Comparison of ENCODE assay signal across 8 cellular contexts in genomic region chr11:559712-560304, GRCh38. TPM values are rescaled to one million over a fixed set of nuclear protein-coding genes. Genes with fewer than 3 reads are reported as not detected.
A peak's percentile ranks its signal among the peaks of the same experiment; 100 is the strongest.
DNase-seq lines count a peak whose midpoint lies in the region; ATAC-seq and TF ChIP-seq lines count a peak whose summit lies in the region.

No MANE protein-coding gene starts in this region.

- WGBS in esophagus squamous epithelium, 2 donors: 74% methylated on average over 10 to 13 of the region's 18 CpGs
- 79 to 84% (median 81%) methylated on average over 18 of the region's 18 CpGs for WGBS in psoas muscle, 3 donors

- intact Hi-C loops in esophagus squamous epithelium (cut with DNase I) (loop anchor here (5.0 kb wide), 1 partner anchor 162 kb away; no protein-coding TSS in a partner anchor), psoas muscle (cut with DNase I) (no loop called here)

- H3K9me3 ChIP-seq in esophagus squamous epithelium (no peaks in the 10 kb centered on the region), psoas muscle (no peaks in the 10 kb centered on the region)

- CTCF ChIA-PET in RWPE1 (lab: Yijun Ruan, JAX): no interaction called here

- TF ChIP-seq POLR2A in esophagus squamous epithelium (IDR thresholded peaks at IDR 0.05): no peak

- H3K4me1 ChIP-seq in esophagus squamous epithelium (peaks cover 23 to 69% (median 39%) of the 10 kb centered on the region in 3 donors), psoas muscle (peaks cover 11% of the 10 kb centered on the region)

- ATAC-seq in psoas muscle (peak in 2 of 4 donors; percentile 3 to 19), omental fat pad (ENCODE audit: low FRiP score) (no peak)

- no peak for DNase-seq in GM12865 (ENCODE audit: low read depth)
- DNase-seq in RWPE1 (ENCODE audit: low spot score): no peak
- DNase-seq in esophagus squamous epithelium (lab: John Stamatoyannopoulos, UW): no peak
- DNase-seq in psoas muscle: no peak
- no peak for DNase-seq in epidermal melanocyte (ENCODE audit: insufficient read length, low spot score)
- DNase-seq in omental fat pad (ENCODE audit: low spot score): no peak
- no peak for DNase-seq in GM13976 (ENCODE audit: low spot score)
- no peak for DNase-seq in NCI-H2171 (lab: John Stamatoyannopoulos, UW)

- in situ Hi-C loops in GM13976 (cut with MboI; ENCODE audit: low sequenced_read_pairs, unreplicated experiment): loop anchor here (10.0 kb wide), 1 partner anchor 165 kb away; no protein-coding TSS in a partner anchor

- H3K27ac ChIP-seq in RWPE1: peak overlapping the region; percentile 89
- peak overlapping the region; percentile 87 to 98 (median 94) for H3K27ac ChIP-seq in esophagus squamous epithelium
- no peak overlapping the region for H3K27ac ChIP-seq in psoas muscle

- H3K4me3 ChIP-seq in GM12865 (ENCODE audit: low read depth, low read length) (peak overlapping the region; percentile 66), esophagus squamous epithelium (peak overlapping the region; percentile 76 to 96 (median 92)), psoas muscle (peak overlapping the region; percentile 82)

- H3K36me3 ChIP-seq in esophagus squamous epithelium (peaks cover 0 to 22% (median 0%) of the 10 kb centered on the region in 3 donors), psoas muscle (ENCODE audit: insufficient read depth in 1 of 2, low read depth in 1 of 2) (no peaks in the 10 kb centered on the region)

- no peak for TF ChIP-seq CTCF in GM12865 (IDR thresholded peaks at IDR 0.05; ENCODE audit: insufficient read depth, low read depth, low read length, missing control alignments)
- no peak for TF ChIP-seq CTCF in RWPE1 (conservative IDR thresholded peaks at IDR 0.05; ENCODE audit: low read depth)
- no peak for TF ChIP-seq CTCF in esophagus squamous epithelium (IDR thresholded peaks at IDR 0.05)
- no peak for TF ChIP-seq CTCF in psoas muscle (IDR thresholded peaks at IDR 0.05)
- no peak for TF ChIP-seq CTCF in omental fat pad (IDR thresholded peaks at IDR 0.05)
- TF ChIP-seq CTCF in GM13976 (IDR thresholded peaks at IDR 0.05; ENCODE audit: borderline replicate concordance, control extremely low read depth, extremely low read depth, insufficient read depth, missing control alignments): no peak

- POLR2A ChIA-PET in RWPE1 (lab: Yijun Ruan, JAX; ENCODE audit: low non-redundant PET): interaction anchor here (1.0 kb wide), 1 partner anchor 16 kb away, joined by 3 read pairs; the partner anchor contains the start of gene PHRF1

- peaks cover 0 to 47% (median 3%) of the 10 kb centered on the region in 4 donors for H3K27me3 ChIP-seq in esophagus squamous epithelium
- H3K27me3 ChIP-seq in psoas muscle (ENCODE audit: insufficient read depth in 3 of 3, low read length in 2 of 3): peaks cover 0 to 30% (median 24%) of the 10 kb centered on the region in 3 donors

RNA-seq across cellular contexts. Expression of gene LMNTD2, which starts 0.7 kb away (rescaled TPM):
- 1 to 10 TPM; 2.1 to 4.6 (median 3.8) TPM for total RNA-seq in esophagus squamous epithelium
- total RNA-seq in psoas muscle: under 1 TPM in 2 of 4 donors, not detected in 2; 0.25 to 0.27 TPM
- polyA plus RNA-seq in psoas muscle: under 1 TPM; 0.04 to 0.12 (median 0.09) TPM
- total RNA-seq in omental fat pad: 1 to 10 TPM in 3 of 4 donors, under 1 TPM in 1; 0.95 to 5.5 (median 1.7) TPM

RNA-seq across cellular contexts. Expression of gene RASSF7, which starts 1.0 kb away (rescaled TPM):
- total RNA-seq in esophagus squamous epithelium (10 to 100 TPM; 35.7 to 54.0 (median 44.4) TPM), psoas muscle (1 to 10 TPM in 1 of 4 donors, under 1 TPM in 2, not detected in 1; 0.78 to 1.2 (median 0.84) TPM), omental fat pad (10 to 100 TPM in 3 of 4 donors, 1 to 10 TPM in 1; 9.1 to 31.8 (median 13.4) TPM)
- 1 to 10 TPM in 1 of 3 donors, under 1 TPM in 2; 0.65 to 1.4 (median 1.00) TPM for polyA plus RNA-seq in psoas muscle

RNA-seq across cellular contexts. Expression of gene PHRF1, which starts 16.5 kb away (rescaled TPM):
- 10 to 100 TPM; 11.7 to 30.6 (median 24.2) TPM for total RNA-seq in esophagus squamous epithelium
- 10 to 100 TPM; 19.8 to 31.2 (median 25.0) TPM for total RNA-seq in psoas muscle
- 10 to 100 TPM; 11.7 to 19.5 (median 13.5) TPM for polyA plus RNA-seq in psoas muscle
- total RNA-seq in omental fat pad: 10 to 100 TPM; 14.7 to 34.9 (median 22.4) TPM

RNA-seq across cellular contexts. Expression of gene LRRC56, which starts 22.5 kb away (rescaled TPM):
- total RNA-seq in esophagus squamous epithelium: 1 to 10 TPM in 2 of 4 donors, under 1 TPM in 2; 0.35 to 2.3 (median 1.2) TPM
- under 1 TPM; 0.30 to 0.84 (median 0.55) TPM for total RNA-seq in psoas muscle
- under 1 TPM in 2 of 3 donors, not detected in 1; 0.39 to 0.61 TPM for polyA plus RNA-seq in psoas muscle
- total RNA-seq in omental fat pad: under 1 TPM in 3 of 4 donors, not detected in 1; 0.24 to 0.38 (median 0.32) TPM

RNA-seq across cellular contexts. Expression of gene HRAS, which starts 24.4 kb away (rescaled TPM):
- total RNA-seq in esophagus squamous epithelium (100 to 1,000 TPM in 2 of 4 donors, 10 to 100 TPM in 2; 56.7 to 106 (median 85.2) TPM), psoas muscle (10 to 100 TPM; 43.6 to 74.7 (median 53.9) TPM), omental fat pad (10 to 100 TPM; 30.1 to 44.9 (median 35.0) TPM)
- polyA plus RNA-seq in psoas muscle: 10 to 100 TPM; 53.9 to 76.2 (median 66.3) TPM

Comparison
In these comparisons a context has a peak if more than half of its experiments do, and no peak if none do; other contexts are left out.
1. RNA of gene RASSF7, which starts 1.0 kb away (total RNA-seq): 35.7 to 54.0 TPM in esophagus squamous epithelium and 9.1 to 31.8 TPM in omental fat pad; 0.78 to 1.2 TPM in psoas muscle; every median in the first group is over 4 times any median in the second.
2. Peak in every context shown above with its lines, with median percentiles within 50 percentile points of each other: H3K4me3 ChIP-seq.